In genomic region chr12:95326855-95327254, GRCh38 we compare ENCODE assay signal across 25 cellular contexts.
"Had no signal": no experiment of that assay in that cellular context is flagged by ENCODE, and none has a peak within 500 bp of the region (broad histone marks: within the 10 kb centered on the region; RNA-seq: fewer than 3 reads in every experiment).

No MANE protein-coding gene starts in this region.

- H3K27ac Mint-ChIP-seq: memory B cell; natural killer cell treated with Interleukin-12 subunit alpha and Interleukin-12 subunit beta and Interleukin-15 and Interleukin-18, amount 100 ng/mL, for 72 hours; neural progenitor cell; stimulated activated memory B cell treated with anti-CD40 and anti-IgM and Interleukin-4, amounts not matched to agents 10 μg/mL and 1 μg/mL and 100 μg/mL, for 72 hours had no signal

- H3K27ac ChIP-seq: foreskin keratinocyte, heart left ventricle, neural progenitor cell, parathyroid adenoma, prostate gland, right atrium auricular region, thoracic aorta, tibial nerve, upper lobe of right lung, uterus had no signal

- H3K9ac ChIP-seq: neural progenitor cell, parathyroid adenoma had no signal

- H3K27me3 Mint-ChIP-seq: memory B cell; stimulated activated memory B cell treated with anti-CD40 and anti-IgM and Interleukin-4, amounts not matched to agents 10 μg/mL and 1 μg/mL and 100 μg/mL, for 72 hours had no signal

- H3K79me2 ChIP-seq: hepatocyte, parathyroid adenoma had no signal

- H3K4me3 ChIP-seq: gastroesophageal sphincter, heart left ventricle, hepatocyte, lung, mucosa of descending colon, neural progenitor cell, prostate gland, right atrium auricular region, thoracic aorta, tibial nerve, upper lobe of right lung, uterus had no signal

- H3K9me3 Mint-ChIP-seq: effector memory CD8-positive, alpha-beta T cell; memory B cell; naive B cell; natural killer cell treated with Interleukin-12 subunit alpha and Interleukin-12 subunit beta and Interleukin-15 and Interleukin-18, amount 100 ng/mL, for 72 hours; neural progenitor cell; stimulated activated memory B cell treated with anti-CD40 and anti-IgM and Interleukin-4, amounts not matched to agents 10 μg/mL and 1 μg/mL and 100 μg/mL, for 72 hours had no signal

- DNase-seq: cortex of kidney; effector memory CD8-positive, alpha-beta T cell; foreskin keratinocyte; heart left ventricle; kidney; mucosa of descending colon; naive B cell; stimulated activated CD4-positive, alpha-beta T cell treated with anti-CD3 and anti-CD28 coated beads, Interleukin-4, amount 100 ng/mL, for 4 hours; stimulated activated naive CD8-positive, alpha-beta T cell treated with anti-CD3 and anti-CD28 coated beads, Interleukin-15, Interleukin-2, amounts not matched to agents 100 U/mL and 50 U/mL, for 24 hours; upper lobe of right lung; uterus had no signal

- H2AFZ ChIP-seq: hepatocyte, neural progenitor cell, parathyroid adenoma had no signal

- H3K36me3 ChIP-seq: gastroesophageal sphincter, heart left ventricle, neural progenitor cell, prostate gland, right atrium auricular region, thoracic aorta, tibial nerve, upper lobe of right lung, uterus had no signal

- H3K36me3 Mint-ChIP-seq: memory B cell; naive B cell; natural killer cell treated with Interleukin-12 subunit alpha and Interleukin-12 subunit beta and Interleukin-15 and Interleukin-18, amount 100 ng/mL, for 72 hours; neural progenitor cell; stimulated activated memory B cell treated with anti-CD40 and anti-IgM and Interleukin-4, amounts not matched to agents 10 μg/mL and 1 μg/mL and 100 μg/mL, for 72 hours had no signal

- FAIRE-seq: kidney had no signal

- ATAC-seq: effector memory CD8-positive, alpha-beta T cell; foreskin keratinocyte; heart left ventricle; left lobe of liver; mucosa of descending colon; natural killer cell treated with Interleukin-12 subunit alpha and Interleukin-12 subunit beta and Interleukin-15 and Interleukin-18, amount 100 ng/mL, for 72 hours; sciatic nerve; stimulated activated memory B cell treated with anti-CD40 and anti-IgM and Interleukin-4, amounts not matched to agents 10 μg/mL and 1 μg/mL and 100 μg/mL, for 72 hours; stimulated activated naive CD8-positive, alpha-beta T cell treated with anti-CD3 and anti-CD28 coated beads, Interleukin-15, Interleukin-2, amounts not matched to agents 100 U/mL and 50 U/mL, for 24 hours; upper lobe of right lung had no signal

- H3K4me1 Mint-ChIP-seq: memory B cell; naive B cell; stimulated activated memory B cell treated with anti-CD40 and anti-IgM and Interleukin-4, amounts not matched to agents 10 μg/mL and 1 μg/mL and 100 μg/mL, for 72 hours had no signal

- H3K4me2 ChIP-seq: hepatocyte, neural progenitor cell had no signal

- H3K4me3 Mint-ChIP-seq: effector memory CD8-positive, alpha-beta T cell; memory B cell; naive B cell; natural killer cell treated with Interleukin-12 subunit alpha and Interleukin-12 subunit beta and Interleukin-15 and Interleukin-18, amount 100 ng/mL, for 72 hours; neural progenitor cell; stimulated activated memory B cell treated with anti-CD40 and anti-IgM and Interleukin-4, amounts not matched to agents 10 μg/mL and 1 μg/mL and 100 μg/mL, for 72 hours had no signal

- H3K27me3 ChIP-seq: foreskin keratinocyte, gastroesophageal sphincter, heart left ventricle, hepatocyte, neural progenitor cell, right atrium auricular region, tibial nerve, upper lobe of right lung, uterus had no signal

- H3K9me3 ChIP-seq: gastroesophageal sphincter, heart left ventricle, mucosa of descending colon, prostate gland, right atrium auricular region, thoracic aorta, tibial nerve, upper lobe of right lung, uterus had no signal

- H3K4me1 ChIP-seq: foreskin keratinocyte, heart left ventricle, neural progenitor cell, parathyroid adenoma, prostate gland, right atrium auricular region, tibial nerve, uterus had no signal
